In the genomic region with DNA sequence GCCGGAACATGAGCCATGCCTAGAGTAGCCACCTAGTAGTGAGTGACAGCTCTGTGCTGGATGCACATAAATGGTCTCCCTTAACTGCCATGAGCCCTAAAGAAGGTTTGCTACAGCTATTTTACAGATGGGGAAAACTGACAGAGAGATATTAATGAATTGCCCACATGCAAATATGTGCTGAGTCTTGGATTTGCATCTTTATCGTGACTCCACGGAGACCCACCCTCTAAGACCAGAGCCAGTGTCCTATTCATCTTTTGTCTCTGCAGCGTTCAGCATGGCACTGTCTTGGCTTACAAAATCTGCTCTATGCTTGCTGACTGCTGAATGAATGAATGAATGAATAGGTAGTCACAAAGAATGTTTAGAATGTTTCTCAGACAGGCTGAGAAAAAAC, we compare ENCODE assay signal across 19 cellular contexts. TPM values are rescaled to one million over a fixed set of nuclear protein-coding genes. Genes with fewer than 3 reads are reported as not detected.
DNase-seq lines count a peak whose midpoint lies in the region; ATAC-seq and TF ChIP-seq lines count a peak whose summit lies in the region.
"Had no signal": no experiment of that assay in that cellular context is flagged by ENCODE, and none has a peak within 500 bp of the region (broad histone marks: within the 10 kb centered on the region; RNA-seq: fewer than 3 reads in every experiment).

No MANE protein-coding gene starts in this region.

- peak overlapping the region; percentile 23 for H3K4me2 ChIP-seq in MM.1S (ENCODE audit: low read depth, low read length)

- intact Hi-C loops in activated CD4-positive, alpha-beta T cell treated with anti-CD3 and anti-CD28 coated beads for 36 hours (cut with DNase I, micrococcal nuclease), result no loop called here
- intact Hi-C loops in aorta (cut with DNase I), result loop anchor here in 1 of 2 donors (5.0 kb wide), 1 partner anchor 157 kb away; no protein-coding TSS in a partner anchor

- H3K27me3 ChIP-seq in MM.1S (replicated peaks; ENCODE audit: insufficient read depth, low read length) (no peaks in the 10 kb centered on the region), aorta (ENCODE audit: control insufficient read depth in 1 of 2, insufficient read depth in 2 of 2, low read length in 1 of 2) (no peaks in the 10 kb centered on the region)

- TF ChIP-seq CTCF in MM.1S (IDR thresholded peaks at IDR 0.05; ENCODE audit: low read length), result no peak

- no peak for ATAC-seq in activated CD4-positive, alpha-beta T cell treated with anti-CD3 and anti-CD28 coated beads for 36 hours
- no peak for ATAC-seq in activated T-helper 17 cell treated with anti-CD3 and anti-CD28 coated beads, Interleukin-2, amount 50 U/mL, for 72 hours (replicated peaks)
- no peak for ATAC-seq in stimulated activated memory B cell treated with anti-CD40 and anti-IgM and Interleukin-4, amounts not matched to agents 10 μg/mL and 1 μg/mL and 100 μg/mL, for 72 hours
- no peak for ATAC-seq in aorta (ENCODE audit: low FRiP score)
- ATAC-seq in GM18520 (IDR thresholded peaks at IDR 0.05; ENCODE audit: unreplicated experiment), result no peak
- ATAC-seq: SK-N-SH treated with all-trans-retinoic acid at 6 μM for 48 hours had no signal

- DNase-seq in activated CD4-positive, alpha-beta T cell treated with anti-CD3 and anti-CD28 coated beads for 36 hours, result no peak
- no peak for DNase-seq in activated CD4-positive, alpha-beta T cell treated with anti-CD3 and anti-CD28 coated beads, Interleukin-2, amount 50 U/mL, for 4 hours
- peak; percentile 18 for DNase-seq in MM.1S
- no peak for DNase-seq in aorta
- DNase-seq in NOMO-1 treated with DMSO at 0.1 percent for 48 hours (lab: John Stamatoyannopoulos, UW; ENCODE audit: unreplicated experiment), result no peak
- DNase-seq: Caco-2; CD4-positive, alpha-beta T cell; DMS153; NCI-H1048; NCI-H1436; NCI-H2029; NK-92 treated with Interleukin-12 subunit alpha and Interleukin-12 subunit beta, amount 100 ng/mL, for 24 hours; OCI-M1; SHP77 treated with DMSO at 0.1 percent for 48 hours had no signal

- H3K36me3 ChIP-seq in MM.1S (replicated peaks; ENCODE audit: insufficient read depth, low read length) (no peaks in the 10 kb centered on the region), aorta (ENCODE audit: control insufficient read depth in 1 of 2, insufficient read depth in 2 of 2, low read length in 1 of 2) (no peaks in the 10 kb centered on the region)

- no peak overlapping the region for H3K9ac ChIP-seq in MM.1S (ENCODE audit: low read length)
- H3K9ac ChIP-seq: KMS-11 had no signal

- H3K4me3 ChIP-seq in MM.1S (ENCODE audit: low read length) (no peak overlapping the region), aorta (ENCODE audit: low read length in 2 of 2) (no peak overlapping the region)

- H3F3A ChIP-seq in MM.1S (ENCODE audit: insufficient read depth, low read length), result peaks cover 28% of the 10 kb centered on the region

- no peaks in the 10 kb centered on the region for H4K20me1 ChIP-seq in MM.1S (ENCODE audit: insufficient read depth, low read length)

- peaks cover 43% of the 10 kb centered on the region for H3K4me1 ChIP-seq in MM.1S (ENCODE audit: low read length)
- H3K4me1 ChIP-seq in aorta (ENCODE audit: control insufficient read depth in 1 of 2, insufficient read depth in 2 of 2, low read length in 2 of 2), result no peaks in the 10 kb centered on the region
- H3K4me1 ChIP-seq: Caco-2 had no signal

- H3K9me3 ChIP-seq in MM.1S (replicated peaks; ENCODE audit: insufficient read depth, low read length) (no peaks in the 10 kb centered on the region), aorta (ENCODE audit: control insufficient read depth, low read length) (no peaks in the 10 kb centered on the region)
- H3K9me3 ChIP-seq: Caco-2 had no signal

- 88 to 91% methylated on average over 4 of the region's 4 CpGs for WGBS in aorta, 2 donors

- CTCF ChIA-PET in activated CD4-positive, alpha-beta T cell treated with anti-CD3 and anti-CD28 coated beads for 36 hours (lab: Charles Lee), result interaction anchor here (1.2 kb wide), 1 partner anchor 164 kb away, joined by 3 read pairs; no protein-coding TSS in a partner anchor

- H3K36me3 Mint-ChIP-seq in activated CD4-positive, alpha-beta T cell treated with anti-CD3 and anti-CD28 coated beads for 36 hours (ENCODE audit: low read depth), result peaks cover 8% of the 10 kb centered on the region
- no peaks in the 10 kb centered on the region for H3K36me3 Mint-ChIP-seq in activated T-helper 17 cell treated with anti-CD3 and anti-CD28 coated beads, Interleukin-2, amount 50 U/mL, for 72 hours (ENCODE audit: low read depth)
- H3K36me3 Mint-ChIP-seq in stimulated activated memory B cell treated with anti-CD40 and anti-IgM and Interleukin-4, amounts not matched to agents 10 μg/mL and 1 μg/mL and 100 μg/mL, for 72 hours, result peaks cover 9% of the 10 kb centered on the region

- H3K27ac Mint-ChIP-seq in activated CD4-positive, alpha-beta T cell treated with anti-CD3 and anti-CD28 coated beads for 36 hours, result peak overlapping the region; percentile 57
- no peak overlapping the region for H3K27ac Mint-ChIP-seq in activated T-helper 17 cell treated with anti-CD3 and anti-CD28 coated beads, Interleukin-2, amount 50 U/mL, for 72 hours
- H3K27ac Mint-ChIP-seq in stimulated activated memory B cell treated with anti-CD40 and anti-IgM and Interleukin-4, amounts not matched to agents 10 μg/mL and 1 μg/mL and 100 μg/mL, for 72 hours, result peak overlapping the region; percentile 74
- H3K27ac Mint-ChIP-seq: CD4-positive, alpha-beta T cell had no signal

- H3K27me3 Mint-ChIP-seq in activated CD4-positive, alpha-beta T cell treated with anti-CD3 and anti-CD28 coated beads for 36 hours, result peaks cover 12% of the 10 kb centered on the region
- peaks cover 7% of the 10 kb centered on the region for H3K27me3 Mint-ChIP-seq in activated T-helper 17 cell treated with anti-CD3 and anti-CD28 coated beads, Interleukin-2, amount 50 U/mL, for 72 hours
- peaks cover 14% of the 10 kb centered on the region for H3K27me3 Mint-ChIP-seq in stimulated activated memory B cell treated with anti-CD40 and anti-IgM and Interleukin-4, amounts not matched to agents 10 μg/mL and 1 μg/mL and 100 μg/mL, for 72 hours
- H3K27me3 Mint-ChIP-seq: CD4-positive, alpha-beta T cell had no signal

- no peak overlapping the region for H2AFZ ChIP-seq in MM.1S (ENCODE audit: low read length)

- no peaks in the 10 kb centered on the region for H3K79me2 ChIP-seq in MM.1S (ENCODE audit: low read length)

- H3K9me3 Mint-ChIP-seq in activated CD4-positive, alpha-beta T cell treated with anti-CD3 and anti-CD28 coated beads for 36 hours (ENCODE audit: low read depth), result peaks cover 5% of the 10 kb centered on the region
- peaks cover 4% of the 10 kb centered on the region for H3K9me3 Mint-ChIP-seq in activated T-helper 17 cell treated with anti-CD3 and anti-CD28 coated beads, Interleukin-2, amount 50 U/mL, for 72 hours
- peaks cover under 1% of the 10 kb centered on the region for H3K9me3 Mint-ChIP-seq in stimulated activated memory B cell treated with anti-CD40 and anti-IgM and Interleukin-4, amounts not matched to agents 10 μg/mL and 1 μg/mL and 100 μg/mL, for 72 hours
- H3K9me3 Mint-ChIP-seq: CD4-positive, alpha-beta T cell had no signal

- H3K4me3 Mint-ChIP-seq in activated CD4-positive, alpha-beta T cell treated with anti-CD3 and anti-CD28 coated beads for 36 hours, result no peak overlapping the region
- peak overlapping the region; percentile 40 for H3K4me3 Mint-ChIP-seq in activated T-helper 17 cell treated with anti-CD3 and anti-CD28 coated beads, Interleukin-2, amount 50 U/mL, for 72 hours
- no peak overlapping the region for H3K4me3 Mint-ChIP-seq in stimulated activated memory B cell treated with anti-CD40 and anti-IgM and Interleukin-4, amounts not matched to agents 10 μg/mL and 1 μg/mL and 100 μg/mL, for 72 hours

- POLR2A ChIA-PET in activated CD4-positive, alpha-beta T cell treated with anti-CD3 and anti-CD28 coated beads for 36 hours (lab: Charles Lee), result no interaction called here

- H3K27ac ChIP-seq in MM.1S (ENCODE audit: low read length) (peak overlapping the region; percentile 94; the same call in 1 of the 2 replicates), aorta (ENCODE audit: low read depth in 1 of 2, low read length in 2 of 2) (no peak overlapping the region)
- H3K27ac ChIP-seq: KMS-11 had no signal

- H3K4me1 Mint-ChIP-seq in activated CD4-positive, alpha-beta T cell treated with anti-CD3 and anti-CD28 coated beads for 36 hours, result peaks cover 41% of the 10 kb centered on the region
- peaks cover 34% of the 10 kb centered on the region for H3K4me1 Mint-ChIP-seq in activated T-helper 17 cell treated with anti-CD3 and anti-CD28 coated beads, Interleukin-2, amount 50 U/mL, for 72 hours
- H3K4me1 Mint-ChIP-seq in stimulated activated memory B cell treated with anti-CD40 and anti-IgM and Interleukin-4, amounts not matched to agents 10 μg/mL and 1 μg/mL and 100 μg/mL, for 72 hours, result peaks cover 40% of the 10 kb centered on the region

- no peaks in the 10 kb centered on the region for H3K9me2 ChIP-seq in MM.1S (replicated peaks; ENCODE audit: insufficient read depth, low read length)

RNA-seq across cellular contexts. Expression of gene BTD, which starts 48.3 kb away (rescaled TPM):
- total RNA-seq in activated CD4-positive, alpha-beta T cell treated with anti-CD3 and anti-CD28 coated beads for 36 hours, result 1 to 10 TPM; 3.8 to 4.4 TPM
- 10 to 100 TPM in 1 of 2 donors, 1 to 10 TPM in 1; 9.9 to 15.2 TPM for total RNA-seq in activated T-helper 17 cell treated with anti-CD3 and anti-CD28 coated beads, Interleukin-2, amount 50 U/mL, for 72 hours
- total RNA-seq in aorta, result 10 to 100 TPM; 11.7 to 17.6 TPM
- 10 to 100 TPM in 1 of 2 donors, 1 to 10 TPM in 1; 8.4 to 20.5 TPM for polyA plus RNA-seq in aorta

RNA-seq across cellular contexts. Expression of gene HACL1, which starts 48.5 kb away (rescaled TPM):
- total RNA-seq in activated CD4-positive, alpha-beta T cell treated with anti-CD3 and anti-CD28 coated beads for 36 hours, result 10 to 100 TPM; 22.3 to 23.2 TPM
- 10 to 100 TPM; 20.0 to 26.6 TPM for total RNA-seq in activated T-helper 17 cell treated with anti-CD3 and anti-CD28 coated beads, Interleukin-2, amount 50 U/mL, for 72 hours
- total RNA-seq in aorta, result 10 to 100 TPM; 20.6 to 27.1 TPM
- 10 to 100 TPM; 13.3 to 26.0 TPM for polyA plus RNA-seq in aorta
